ENCODE assay signal across 17 cellular contexts in the genomic region with DNA sequence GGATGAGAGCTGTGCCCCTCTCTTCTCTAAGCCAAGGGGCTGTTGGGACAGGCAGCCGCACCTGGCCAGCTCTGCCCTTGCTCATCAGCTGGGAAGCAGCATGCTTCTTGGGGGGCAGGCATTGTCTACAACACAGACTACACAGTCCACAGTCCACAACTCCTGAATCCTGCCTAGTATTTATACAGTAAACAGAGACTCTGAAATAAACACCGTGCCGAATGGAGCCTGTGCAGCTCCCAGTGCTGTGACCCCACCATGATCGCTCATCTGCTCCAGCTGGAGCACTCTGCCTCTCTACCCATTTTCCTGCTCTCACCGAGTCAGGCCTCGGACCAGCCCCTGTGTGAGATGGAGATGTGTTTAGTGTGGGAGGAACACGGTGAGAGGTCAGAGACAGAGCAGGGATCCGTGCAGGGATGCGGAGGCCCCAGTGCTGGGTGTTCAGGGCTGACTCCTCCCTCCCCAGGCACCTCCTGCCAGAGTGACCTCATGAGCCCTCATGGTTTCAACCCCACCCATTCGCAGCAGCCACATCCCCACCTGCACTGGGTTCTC.
A peak's percentile ranks its signal among the peaks of the same experiment; 100 is the strongest.
DNase-seq lines count a peak whose midpoint lies in the region; ATAC-seq, FAIRE-seq and TF ChIP-seq lines count a peak whose summit lies in the region.
"Had no signal": no experiment of that assay in that cellular context is flagged by ENCODE, and none has a peak within 500 bp of the region (broad histone marks: within the 10 kb centered on the region; RNA-seq: fewer than 3 reads in every experiment).

No MANE protein-coding gene starts in this region.

- no peak overlapping the region for H3K4me3 Mint-ChIP-seq in T-helper 17 cell
- H3K4me3 Mint-ChIP-seq: B cell; CD14-positive monocyte; CD4-positive, alpha-beta memory T cell; GM23338; HFFc6 had no signal

- H3K18ac ChIP-seq in H1 (ENCODE audit: extremely low read depth, low read length) (no peak overlapping the region), neuronal stem cell (ENCODE audit: low read length) (no peak overlapping the region)

- no peaks in the 10 kb centered on the region for H3K4me1 Mint-ChIP-seq in T-helper 17 cell
- H3K4me1 Mint-ChIP-seq: B cell; CD14-positive monocyte; CD4-positive, alpha-beta memory T cell; GM23338 had no signal

- H3K79me1 ChIP-seq in H1 (ENCODE audit: low read depth, low read length): no peaks in the 10 kb centered on the region
- peaks cover 4% of the 10 kb centered on the region for H3K79me1 ChIP-seq in neuronal stem cell (ENCODE audit: low read depth, low read length)

- no peak overlapping the region for H3K27ac Mint-ChIP-seq in T-helper 17 cell
- H3K27ac Mint-ChIP-seq: B cell; CD4-positive, alpha-beta memory T cell; GM23338; HFFc6 had no signal

- peaks cover 33% of the 10 kb centered on the region for H3K27me3 Mint-ChIP-seq in T-helper 17 cell
- H3K27me3 Mint-ChIP-seq: B cell had no signal

- H3K4me1 ChIP-seq in HepG2 (ENCODE audit: insufficient read depth, low read length) (peaks cover 21% of the 10 kb centered on the region), right lobe of liver (no peaks in the 10 kb centered on the region), H1 (replicated peaks in 1 of 4; ENCODE audit: control insufficient read depth in 3 of 4, insufficient read depth in 4 of 4, low read length in 3 of 4) (peaks cover 0 to 5% (median 0%) of the 10 kb centered on the region in 4 experiments; a peak in 3 of 7 replicates), neuronal stem cell (ENCODE audit: control insufficient read depth in 2 of 2, insufficient read depth in 1 of 2, low read depth in 1 of 2, low read length in 2 of 2) (peaks cover 0 to 2% of the 10 kb centered on the region in 2 donors)

- H3K23me2 ChIP-seq in H1 (ENCODE audit: low read depth, low read length): peaks cover 2% of the 10 kb centered on the region; the same call in 1 of the 2 replicates

- in situ Hi-C loops in HepG2 (cut with HindIII; ENCODE audit: extremely low pct_ligation_motif_present, low pct_unique_long_range_greater_than_20kb): no loop called here

- H3K9me3 ChIP-seq in HepG2 (ENCODE audit: low read length) (0 out of 2 replicates have a peak, but pooled peaks cover 8% of the 10 kb centered on the region), right lobe of liver (no peaks in the 10 kb centered on the region), H1 (ENCODE audit: insufficient read depth in 2 of 2, low read depth in 1 of 2, low read length in 1 of 2) (peaks cover 16 to 27% of the 10 kb centered on the region in 2 experiments), neuronal stem cell (replicated peaks in 1 of 2; ENCODE audit: control insufficient read depth in 2 of 2, insufficient read depth in 1 of 2, low read depth in 1 of 2, low read length in 2 of 2) (peaks cover 7 to 8% of the 10 kb centered on the region in 2 donors), T-helper 17 cell (ENCODE audit: control insufficient read depth, low read length, poor library complexity, severe bottlenecking) (no peaks in the 10 kb centered on the region)

- no peak for TF ChIP-seq RAD21 in HepG2 (CRISPR knock-in tag; IDR thresholded peaks at IDR 0.05)
- TF ChIP-seq RAD21 in H1 (IDR thresholded peaks at IDR 0.05 in 1 of 2, conservative IDR thresholded peaks at IDR 0.05 in 1 of 2; ENCODE audit: low read depth in 2 of 2, low read length in 2 of 2): no peak

- H3K36me3 ChIP-seq in HepG2 (replicated peaks in 1 of 2; ENCODE audit: control insufficient read depth in 1 of 2, insufficient read depth in 2 of 2, low read length in 2 of 2) (no peaks in the 10 kb centered on the region), right lobe of liver (no peaks in the 10 kb centered on the region), H1 (ENCODE audit: control insufficient read depth in 2 of 4, insufficient read depth in 4 of 4, low read length in 3 of 4) (no peaks in the 10 kb centered on the region), neuronal stem cell (replicated peaks in 1 of 2; ENCODE audit: control insufficient read depth in 2 of 2, insufficient read depth in 2 of 2, low read length in 2 of 2) (no peaks in the 10 kb centered on the region)

- peak; percentile 40 for DNase-seq in HepG2 (ENCODE audit: low spot score)
- DNase-seq in right lobe of liver: no peak
- DNase-seq in H1 (ENCODE audit: low read depth in 1 of 2, low spot score in 2 of 2): no peak
- no peak for DNase-seq in neuronal stem cell (ENCODE audit: low spot score)
- no peak for DNase-seq in T-helper 17 cell
- DNase-seq in retina: no peak
- DNase-seq: Calu3; CD4-positive, alpha-beta memory T cell; DMS79 treated with DMSO at 0.1 percent for 48 hours; GF-D8; H7; HFFc6 had no signal

- H3K27me3 ChIP-seq in HepG2 (ENCODE audit: control insufficient read depth in 1 of 2, insufficient read depth in 2 of 2, low read length in 2 of 2) (peaks cover 0 to 1% of the 10 kb centered on the region in 2 experiments; a peak in 2 of 5 replicates), right lobe of liver (no peaks in the 10 kb centered on the region), H1 (replicated peaks in 1 of 4; ENCODE audit: control insufficient read depth in 3 of 4, extremely low read depth in 1 of 4, insufficient read depth in 3 of 4, low read length in 3 of 4) (no peaks in the 10 kb centered on the region), neuronal stem cell (ENCODE audit: control insufficient read depth in 3 of 3, insufficient read depth in 3 of 3, low read depth in 1 of 3, low read length in 3 of 3) (no peaks in the 10 kb centered on the region)

- H3K9ac ChIP-seq in HepG2 (ENCODE audit: insufficient read depth, low read depth, low read length) (no peak overlapping the region), H1 (replicated peaks in 1 of 4; ENCODE audit: extremely low read depth in 1 of 4, low read depth in 3 of 4, low read length in 3 of 4) (no peak overlapping the region), neuronal stem cell (ENCODE audit: low read depth, low read length, poor library complexity) (no peak overlapping the region)

- H4K91ac ChIP-seq in H1 (replicated peaks; ENCODE audit: insufficient read length, low read length) (no peak overlapping the region), neuronal stem cell (ENCODE audit: low read depth, low read length, poor library complexity) (no peak overlapping the region)

- H4K8ac ChIP-seq in H1 (ENCODE audit: extremely low read depth, insufficient read depth, low read length): no peak overlapping the region
- H4K8ac ChIP-seq in neuronal stem cell (ENCODE audit: low read depth, low read length): no peak overlapping the region

- TF ChIP-seq EP300 in HepG2 (IDR thresholded peaks at IDR 0.05; ENCODE audit: low read depth in 2 of 2, low read length in 2 of 2) (no peak), HepG2 (CRISPR knock-in tag; IDR thresholded peaks at IDR 0.05; ENCODE audit: borderline replicate concordance) (no peak), H1 (IDR thresholded peaks at IDR 0.05; ENCODE audit: borderline replicate concordance in 1 of 2, low read depth in 2 of 2, low read length in 2 of 2) (no peak)

- H3K14ac ChIP-seq in H1 (ENCODE audit: insufficient read length): no peak overlapping the region
- H3K14ac ChIP-seq in neuronal stem cell (ENCODE audit: low read length): no peak overlapping the region

- peak overlapping the region in 1 of 3 experiments; percentile 45; a peak in 1 of 6 replicates for H3K4me3 ChIP-seq in HepG2 (replicated peaks in 1 of 3; ENCODE audit: insufficient read depth in 1 of 3, low read depth in 2 of 3, low read length in 3 of 3)
- no peak overlapping the region for H3K4me3 ChIP-seq in right lobe of liver
- no peak overlapping the region for H3K4me3 ChIP-seq in H1 (ENCODE audit: extremely low read depth in 1 of 4, insufficient read depth in 2 of 4, low read depth in 3 of 4, low read length in 4 of 4)
- H3K4me3 ChIP-seq in neuronal stem cell (ENCODE audit: low read length in 2 of 2): no peak overlapping the region
- H3K4me3 ChIP-seq: GM23338 had no signal

- H2BK5ac ChIP-seq in H1 (ENCODE audit: low read depth, low read length): peak overlapping the region; percentile 44; the same call in 1 of the 2 replicates
- H2BK5ac ChIP-seq in neuronal stem cell (ENCODE audit: low read length): no peak overlapping the region

- POLR2A ChIA-PET in HepG2 (lab: Yijun Ruan, JAX): no interaction called here
- POLR2A ChIA-PET in H1 (lab: Charles Lee; ENCODE audit: partially characterized antibody): no interaction called here

- no peaks in the 10 kb centered on the region for H3K36me3 Mint-ChIP-seq in T-helper 17 cell (ENCODE audit: low read depth)
- H3K36me3 Mint-ChIP-seq: CD14-positive monocyte; CD4-positive, alpha-beta memory T cell had no signal

- H2BK20ac ChIP-seq in H1 (ENCODE audit: low read length): no peak overlapping the region

- H3K79me2 ChIP-seq in HepG2 (ENCODE audit: insufficient read depth, low read length) (no peaks in the 10 kb centered on the region), H1 (ENCODE audit: control insufficient read depth in 1 of 2, insufficient read depth in 2 of 2, low read length in 2 of 2) (no peaks in the 10 kb centered on the region)

- WGBS in HepG2 (ENCODE audit: low lambda C conversion rate): 26% methylated on average over 6 of the region's 10 CpGs
- WGBS in right lobe of liver (ENCODE audit: insufficient coverage, low coverage, low lambda C conversion rate, missing lambda C conversion rate): 70% methylated on average over 2 of the region's 10 CpGs
- WGBS in H1 (ENCODE audit: extremely low coverage in 1 of 2, insufficient coverage in 1 of 2, insufficient read length in 1 of 2, insufficient replicate concordance in 2 of 2, low coverage in 1 of 2, low lambda C conversion rate in 2 of 2, missing lambda C conversion rate in 1 of 2), 2 experiments: 91% methylated on average over 8 of the region's 10 CpGs; no CpG with 5 or more reads in 1 of the 2 experiments
- whole genome bisulfite sequencing in neuronal stem cell (ENCODE audit: extremely low coverage in 2 of 2, insufficient read length in 2 of 2, insufficient replicate concordance in 1 of 2), 2 donors: no CpG with 5 or more reads among the region's 10 CpGs

- H2AFZ ChIP-seq in HepG2 (ENCODE audit: low read length): no peak overlapping the region
- H2AFZ ChIP-seq in H1 (ENCODE audit: low read length): no peak overlapping the region
- no peak overlapping the region for H2AFZ ChIP-seq in neuronal stem cell (ENCODE audit: low read length)
- H2AFZ ChIP-seq: GM23338 had no signal

- no peak overlapping the region for H3K23ac ChIP-seq in H1 (ENCODE audit: insufficient read length)
- H3K23ac ChIP-seq in neuronal stem cell (ENCODE audit: low read depth, low read length, poor library complexity): peak overlapping the region; percentile 20

- H3K27ac ChIP-seq in HepG2 (ENCODE audit: extremely low read length, insufficient read depth, low read length) (peak overlapping the region; percentile 66), right lobe of liver (no peak overlapping the region), H1 (ENCODE audit: low read depth, low read length) (no peak overlapping the region), neuronal stem cell (replicated peaks; ENCODE audit: low read length) (no peak overlapping the region)

- TF ChIP-seq POLR2A in HepG2 (IDR thresholded peaks at IDR 0.05; ENCODE audit: insufficient read depth in 1 of 2, low read depth in 2 of 2, low read length in 2 of 2) (no peak), right lobe of liver (IDR thresholded peaks at IDR 0.05) (no peak), H1 (IDR thresholded peaks at IDR 0.05; ENCODE audit: control extremely low read depth in 1 of 2, low read depth in 2 of 2, low read length in 2 of 2) (no peak)

- no TSS peak for BruUV-seq in HepG2 (replicated peaks; lab: Mats Ljungman, UMichigan)

- CTCF ChIA-PET in HepG2 (lab: Yijun Ruan, JAX; ENCODE audit: low intra/inter-chr PET ratio, low total read pairs) (no interaction called here), H1 (lab: Charles Lee; ENCODE audit: partially characterized antibody) (interaction anchor here (1.7 kb wide), 1 partner anchor 10 kb away, joined by 5 read pairs; no protein-coding TSS in a partner anchor)

- H4K20me1 ChIP-seq in HepG2 (ENCODE audit: insufficient read depth, low read length): peaks cover 2% of the 10 kb centered on the region; the same call in 1 of the 2 replicates
- no peaks in the 10 kb centered on the region for H4K20me1 ChIP-seq in H1 (replicated peaks in 1 of 2; ENCODE audit: control insufficient read depth in 1 of 2, insufficient read depth in 2 of 2, low read length in 2 of 2)

- FAIRE-seq in HepG2 (lab: Jason Lieb, UNC): no peak
- no peak for FAIRE-seq in H1 (lab: Jason Lieb, UNC)

- H2AK5ac ChIP-seq in H1 (ENCODE audit: low read depth, low read length): no peak overlapping the region
- no peak overlapping the region for H2AK5ac ChIP-seq in neuronal stem cell (ENCODE audit: low read depth, low read length)

- 0 out of 2 replicates have a peak overlapping the region, but pooled peaks have one; percentile 16 for H2BK15ac ChIP-seq in H1 (ENCODE audit: low read length)
- H2BK15ac ChIP-seq in neuronal stem cell (ENCODE audit: low read length): peak overlapping the region; percentile 22

- no peak overlapping the region for H3K56ac ChIP-seq in H1 (replicated peaks; ENCODE audit: insufficient read length, low read depth, low read length)

- no peak for TF ChIP-seq CTCF in HepG2 (CRISPR knock-in tag; IDR thresholded peaks at IDR 0.05)
- no peak for TF ChIP-seq CTCF in right lobe of liver (IDR thresholded peaks at IDR 0.05)
- TF ChIP-seq CTCF in H1 (IDR thresholded peaks at IDR 0.05; ENCODE audit: control extremely low read depth in 1 of 3, insufficient read depth in 1 of 3, low read depth in 1 of 3, low read length in 3 of 3): no peak

- intact Hi-C loops in HepG2 (cut with micrococcal nuclease; ENCODE audit: unreplicated experiment) (no loop called here), right lobe of liver (cut with DNase I) (no loop called here)

- H2BK120ac ChIP-seq in H1 (replicated peaks; ENCODE audit: low read depth, low read length): no peak overlapping the region
- no peak overlapping the region for H2BK120ac ChIP-seq in neuronal stem cell (ENCODE audit: low read depth, low read length)

- H3K4ac ChIP-seq in H1 (replicated peaks; ENCODE audit: insufficient read length, low read depth, low read length) (no peak overlapping the region), neuronal stem cell (ENCODE audit: low read length) (no peak overlapping the region)

- H2BK12ac ChIP-seq in H1 (ENCODE audit: low read depth, low read length): no peak overlapping the region
- H2BK12ac ChIP-seq in neuronal stem cell (ENCODE audit: low read length): no peak overlapping the region

- H4K5ac ChIP-seq in H1 (ENCODE audit: insufficient read length, low read depth, low read length): no peak overlapping the region

- ATAC-seq in HepG2: peak; percentile 98
- no peak for ATAC-seq in right lobe of liver
- ATAC-seq in T-helper 17 cell: no peak
- ATAC-seq in HG03045 (IDR thresholded peaks at IDR 0.05; ENCODE audit: unreplicated experiment): no peak
- ATAC-seq: GM23338, HCT116 had no signal

- H3K4me2 ChIP-seq in HepG2 (ENCODE audit: low read depth, low read length) (peak overlapping the region; percentile 61), H1 (ENCODE audit: insufficient read depth in 1 of 2, low read depth in 2 of 2, low read length in 2 of 2) (no peak overlapping the region), neuronal stem cell (ENCODE audit: insufficient read depth, low read length, poor library complexity, severe bottlenecking) (no peak overlapping the region)
- H3K4me2 ChIP-seq: GM23338 had no signal
